9 cellular contexts compared by ENCODE assay signal in the genomic region with DNA sequence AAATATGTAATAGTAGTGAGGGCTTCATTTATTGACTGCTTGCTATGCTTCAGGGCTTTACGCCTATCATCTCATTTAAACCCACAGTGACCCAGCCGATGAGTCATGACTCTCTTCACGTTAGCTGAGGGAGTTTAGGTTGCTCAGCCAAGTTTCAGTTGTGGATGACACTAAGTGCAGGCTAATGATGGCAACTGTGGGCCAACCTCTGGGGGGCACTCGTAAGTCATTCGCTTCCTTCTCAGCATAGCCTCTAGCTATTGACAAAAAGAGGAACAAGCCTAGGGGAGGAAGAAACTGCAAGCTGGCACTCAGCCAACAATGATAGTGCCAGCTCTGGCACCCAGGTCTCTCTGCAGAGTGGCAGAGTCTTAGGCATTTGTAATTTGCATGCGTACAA.
DNase-seq lines count a peak whose midpoint lies in the region; ATAC-seq and TF ChIP-seq lines count a peak whose summit lies in the region.
"Had no signal": no experiment of that assay in that cellular context is flagged by ENCODE, and none has a peak within 500 bp of the region (broad histone marks: within the 10 kb centered on the region; RNA-seq: fewer than 3 reads in every experiment).

No MANE protein-coding gene starts in this region.

- DNase-seq in CD4-positive, alpha-beta T cell, result peak; percentile 14 to 45 (median 28)
- DNase-seq in T-cell, result peak; percentile 10 to 62 (median 43)
- peak; percentile 60 for DNase-seq in amniotic epithelial cell (ENCODE audit: low read depth)
- DNase-seq in left lung, result peak in 1 of 2 donors; percentile 77
- peak; percentile 51 to 84 for DNase-seq in stimulated activated effector memory CD8-positive, alpha-beta T cell treated with anti-CD3 and anti-CD28 coated beads, Interleukin-12 subunit alpha, Interleukin-12 subunit beta, amount 100 ng/mL, for 72 hours (ENCODE audit: low spot score in 2 of 2)
- DNase-seq in NCI-H187 treated with DMSO at 0.1 percent for 48 hours (lab: John Stamatoyannopoulos, UW), result no peak

- H3K27ac Mint-ChIP-seq in CD4-positive, alpha-beta T cell, result peak overlapping the region; percentile 91
- H3K27ac Mint-ChIP-seq in T-cell, result peak overlapping the region; percentile 95 to 97
- H3K27ac Mint-ChIP-seq in stimulated activated effector memory CD8-positive, alpha-beta T cell treated with anti-CD3 and anti-CD28 coated beads, Interleukin-12 subunit alpha, Interleukin-12 subunit beta, amount 100 ng/mL, for 72 hours, result peak overlapping the region; percentile 84

- no peak overlapping the region for H3K27ac ChIP-seq in CD4-positive, alpha-beta T cell (ENCODE audit: low read depth, low read length)
- H3K27ac ChIP-seq in left lung, result no peak overlapping the region
- H3K27ac ChIP-seq: KMS-11 had no signal

- POLR2A ChIA-PET in CD4-positive, alpha-beta T cell (lab: Charles Lee), result interaction anchor here (1.0 to 7.4 kb wide), 3 partner anchors 319 to 387 kb away, joined by 3 to 92 read pairs (median 3); partner anchors contain the start of gene NR3C2
- POLR2A ChIA-PET in T-cell (lab: Charles Lee), result interaction anchor here in 1 of 2 donors (0.5 kb wide), 1 partner anchor 8 kb away, joined by 3 read pairs; no protein-coding TSS in a partner anchor

- peak; percentile 21 for TF ChIP-seq CTCF in CD4-positive, alpha-beta T cell (IDR thresholded peaks at IDR 0.05)
- TF ChIP-seq CTCF in left lung (IDR thresholded peaks at IDR 0.05), result peak in 1 of 2 donors; percentile 29

- no peaks in the 10 kb centered on the region for H3K9me3 ChIP-seq in CD4-positive, alpha-beta T cell (ENCODE audit: control insufficient read depth, low read length)
- no peaks in the 10 kb centered on the region for H3K9me3 ChIP-seq in left lung

- intact Hi-C loops in CD4-positive, alpha-beta T cell (cut with DNase I, micrococcal nuclease), result no loop called here
- intact Hi-C loops in left lung (cut with DNase I), result no loop called here

- peaks cover 94% of the 10 kb centered on the region for H3K4me1 Mint-ChIP-seq in CD4-positive, alpha-beta T cell (ENCODE audit: low read depth)
- H3K4me1 Mint-ChIP-seq in T-cell, result peaks cover 94 to 98% (median 95%) of the 10 kb centered on the region in 3 donors
- peaks cover 82% of the 10 kb centered on the region for H3K4me1 Mint-ChIP-seq in stimulated activated effector memory CD8-positive, alpha-beta T cell treated with anti-CD3 and anti-CD28 coated beads, Interleukin-12 subunit alpha, Interleukin-12 subunit beta, amount 100 ng/mL, for 72 hours

- peaks cover 0 to 8% of the 10 kb centered on the region in 2 donors for H3K4me1 ChIP-seq in left lung

- no peaks in the 10 kb centered on the region for H3K27me3 ChIP-seq in CD4-positive, alpha-beta T cell (ENCODE audit: control insufficient read depth, insufficient read depth, low read length)
- no peaks in the 10 kb centered on the region for H3K27me3 ChIP-seq in left lung

- peaks cover 28% of the 10 kb centered on the region for H3K36me3 Mint-ChIP-seq in CD4-positive, alpha-beta T cell (ENCODE audit: low read depth)
- H3K36me3 Mint-ChIP-seq in T-cell, result peaks cover 14% of the 10 kb centered on the region
- H3K36me3 Mint-ChIP-seq in stimulated activated effector memory CD8-positive, alpha-beta T cell treated with anti-CD3 and anti-CD28 coated beads, Interleukin-12 subunit alpha, Interleukin-12 subunit beta, amount 100 ng/mL, for 72 hours, result no peaks in the 10 kb centered on the region

- ATAC-seq in CD4-positive, alpha-beta T cell (ENCODE audit: poor library complexity), result peak; percentile 24
- ATAC-seq in GM19463 (IDR thresholded peaks at IDR 0.05; ENCODE audit: unreplicated experiment) (peak; percentile 77), HG03469 (IDR thresholded peaks at IDR 0.05; ENCODE audit: unreplicated experiment) (peak; percentile 78), T-cell (replicated peaks in 1 of 4) (peak; percentile 28 to 49 (median 34)), left lung (peak; percentile 70)
- peak; percentile 95 for ATAC-seq in stimulated activated effector memory CD8-positive, alpha-beta T cell treated with anti-CD3 and anti-CD28 coated beads, Interleukin-12 subunit alpha, Interleukin-12 subunit beta, amount 100 ng/mL, for 72 hours

- no peak overlapping the region for H3K4me3 ChIP-seq in left lung

- no peaks in the 10 kb centered on the region for H3K36me3 ChIP-seq in left lung

- H3K27me3 Mint-ChIP-seq in CD4-positive, alpha-beta T cell, result no peaks in the 10 kb centered on the region
- no peaks in the 10 kb centered on the region for H3K27me3 Mint-ChIP-seq in T-cell

- CTCF ChIA-PET in CD4-positive, alpha-beta T cell (lab: Charles Lee), result no interaction called here
- CTCF ChIA-PET in T-cell (lab: Charles Lee), result interaction anchor here in 1 of 2 donors (0.6 to 0.9 kb wide), 2 partner anchors 11 to 566 kb away, joined by 4 read pairs; no protein-coding TSS in a partner anchor

- H3K4me3 Mint-ChIP-seq in CD4-positive, alpha-beta T cell, result peak overlapping the region; percentile 5
- peak overlapping the region in 2 of 3 donors; percentile 4 to 38 for H3K4me3 Mint-ChIP-seq in T-cell
- no peak overlapping the region for H3K4me3 Mint-ChIP-seq in stimulated activated effector memory CD8-positive, alpha-beta T cell treated with anti-CD3 and anti-CD28 coated beads, Interleukin-12 subunit alpha, Interleukin-12 subunit beta, amount 100 ng/mL, for 72 hours

- peaks cover 3% of the 10 kb centered on the region for H3K9me3 Mint-ChIP-seq in CD4-positive, alpha-beta T cell
- H3K9me3 Mint-ChIP-seq in T-cell, result peaks cover 0 to 6% (median 3%) of the 10 kb centered on the region in 3 donors
- no peaks in the 10 kb centered on the region for H3K9me3 Mint-ChIP-seq in stimulated activated effector memory CD8-positive, alpha-beta T cell treated with anti-CD3 and anti-CD28 coated beads, Interleukin-12 subunit alpha, Interleukin-12 subunit beta, amount 100 ng/mL, for 72 hours

Comparison
In these comparisons a context has a peak if more than half of its experiments do, and no peak if none do; other contexts are left out.
1. ATAC-seq: peak in every context shown above with its lines; median percentile 95 in stimulated activated effector memory CD8-positive, alpha-beta T cell treated with anti-CD3 and anti-CD28 coated beads, Interleukin-12 subunit alpha, Interleukin-12 subunit beta, amount 100 ng/mL, for 72 hours; 78 in HG03469; 77 in GM19463; 70 in left lung; 34 in T-cell; 24 in CD4-positive, alpha-beta T cell.